Comparison of ENCODE assay signal across 10 cellular contexts in the genomic region with DNA sequence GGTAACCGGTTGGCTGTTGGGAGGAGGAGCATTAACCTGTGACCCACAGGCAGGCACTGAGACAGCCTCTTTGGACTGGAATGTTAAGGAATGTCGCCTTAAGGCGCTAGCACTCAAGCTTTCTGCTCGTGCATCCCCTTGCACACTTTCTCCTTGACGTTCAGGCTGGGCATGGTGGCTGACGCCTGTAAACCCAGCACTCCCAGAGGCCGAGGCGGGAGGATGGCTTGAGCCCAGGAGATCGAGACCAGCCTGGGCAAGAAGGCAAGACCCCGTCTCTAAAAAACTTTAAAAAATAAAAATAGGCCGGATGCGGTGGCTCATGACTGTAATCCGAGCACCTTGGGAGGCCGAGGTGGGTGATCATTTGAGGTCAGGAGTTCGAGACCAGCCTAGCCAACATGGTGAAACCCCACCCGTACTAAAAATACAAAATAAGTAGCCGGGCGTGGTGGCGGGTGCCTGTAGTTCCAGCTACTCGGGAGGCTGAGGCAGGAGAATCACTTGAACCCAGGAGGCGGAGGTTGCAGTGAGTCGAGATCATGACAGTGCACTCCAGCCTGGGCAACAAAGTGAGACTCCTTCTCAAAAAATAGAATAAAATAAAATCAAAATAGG. TPM values are rescaled to one million over a fixed set of nuclear protein-coding genes. Genes with fewer than 3 reads are reported as not detected.
DNase-seq lines count a peak whose midpoint lies in the region; TF ChIP-seq lines count a peak whose summit lies in the region.
"Had no signal": no experiment of that assay in that cellular context is flagged by ENCODE, and none has a peak within 500 bp of the region (broad histone marks: within the 10 kb centered on the region; RNA-seq: fewer than 3 reads in every experiment).

No MANE protein-coding gene starts in this region.

- H3K27ac ChIP-seq in H9 (ENCODE audit: insufficient read length, low read depth, low read length) = no peak overlapping the region
- H3K27ac ChIP-seq in SJCRH30 = no peak overlapping the region
- peak overlapping the region in 4 of 21 experiments; percentile 90 to 99 (median 96) for H3K27ac ChIP-seq in skin epidermis
- H3K27ac ChIP-seq in thyroid gland = no peak overlapping the region

- H3K4ac ChIP-seq in H9 (ENCODE audit: low read depth, low read length) = no peak overlapping the region

- H3K4me1 ChIP-seq in H9 (ENCODE audit: insufficient read depth, low read length) = peaks cover 13% of the 10 kb centered on the region; the same call in 1 of the 2 replicates
- H3K4me1 ChIP-seq in SJCRH30 = peaks cover 12% of the 10 kb centered on the region
- peaks cover 25 to 35% of the 10 kb centered on the region in 2 donors for H3K4me1 ChIP-seq in thyroid gland

- H3K36me3 ChIP-seq in SJCRH30 = peaks cover 59% of the 10 kb centered on the region
- no peaks in the 10 kb centered on the region for H3K36me3 ChIP-seq in thyroid gland
- peaks cover 21% of the 10 kb centered on the region for H3K36me3 ChIP-seq in H7 (replicated peaks; ENCODE audit: control insufficient read depth, insufficient read depth, low read length)

- H2AFZ ChIP-seq in H9 (ENCODE audit: low read length) = no peak overlapping the region

- H3K4me1 Mint-ChIP-seq in H9 (peaks cover 27 to 34% of the 10 kb centered on the region in 2 experiments), type B pancreatic cell (ENCODE audit: unreplicated experiment) (peaks cover 15% of the 10 kb centered on the region)

- no peak overlapping the region for H2BK12ac ChIP-seq in H9 (ENCODE audit: insufficient read length, low read depth, low read length)

- H3K23me2 ChIP-seq in H9 (ENCODE audit: insufficient read length, low read depth, low read length, poor library complexity, severe bottlenecking) = no peaks in the 10 kb centered on the region

- no peak overlapping the region for H2AK5ac ChIP-seq in H9 (ENCODE audit: insufficient read length, low read length)

- H4K5ac ChIP-seq in H9 (ENCODE audit: insufficient read length, low read depth, low read length) = no peak overlapping the region

- no peak overlapping the region for H4K8ac ChIP-seq in H9 (replicated peaks; ENCODE audit: insufficient read length, low read depth, low read length)

- no peak overlapping the region for H3K56ac ChIP-seq in H9 (ENCODE audit: insufficient read length, low read depth, low read length)

- H3K27ac Mint-ChIP-seq in H9 = no peak overlapping the region
- H3K27ac Mint-ChIP-seq in type B pancreatic cell = no peak overlapping the region

- H3K4me3 ChIP-seq in SJCRH30 (peak overlapping the region; percentile 99), foreskin fibroblast (ENCODE audit: low read depth in 1 of 2, low read length in 2 of 2) (peak overlapping the region; percentile 18 to 76), skin epidermis (peak overlapping the region in 6 of 7 experiments; percentile 71 to 97 (median 91)), thyroid gland (replicated peaks in 1 of 3) (peak overlapping the region in 1 of 3 donors; percentile 71), H7 (ENCODE audit: insufficient read depth, low read depth, low read length) (no peak overlapping the region; the same call in 1 of the 2 replicates)

- peak overlapping the region; percentile 20 for H3K9ac ChIP-seq in H9 (ENCODE audit: extremely low read depth, insufficient read length, low read length)

- H3K9me3 ChIP-seq in H9 (ENCODE audit: control insufficient read depth, low read depth, low read length) (no peaks in the 10 kb centered on the region), SJCRH30 (replicated peaks) (no peaks in the 10 kb centered on the region), thyroid gland (no peaks in the 10 kb centered on the region)

- no peak overlapping the region; a peak in 2 of 5 replicates for H3K4me3 Mint-ChIP-seq in H9
- no peak overlapping the region for H3K4me3 Mint-ChIP-seq in type B pancreatic cell

- intact Hi-C loops in thyroid gland (cut with DNase I) = no loop called here

- peaks cover 83% of the 10 kb centered on the region for H3K79me2 ChIP-seq in H9 (ENCODE audit: insufficient read depth, low read length)

- no peaks in the 10 kb centered on the region for H3K79me1 ChIP-seq in H9 (ENCODE audit: insufficient read depth, low read depth, low read length, poor library complexity, severe bottlenecking)

- H3K27me3 ChIP-seq in H9 (ENCODE audit: insufficient read depth, low read length) (no peaks in the 10 kb centered on the region), SJCRH30 (no peaks in the 10 kb centered on the region), thyroid gland (no peaks in the 10 kb centered on the region), H7 (ENCODE audit: control insufficient read depth, insufficient read depth, low read length) (no peaks in the 10 kb centered on the region)

- H3K18ac ChIP-seq in H9 (ENCODE audit: insufficient read length, low read depth, low read length) = no peak overlapping the region

- TF ChIP-seq CTCF in H9 (conservative IDR thresholded peaks at IDR 0.05) (no peak), foreskin fibroblast (IDR thresholded peaks at IDR 0.05; ENCODE audit: low read depth, low read length) (no peak), thyroid gland (IDR thresholded peaks at IDR 0.05) (no peak), type B pancreatic cell (conservative IDR thresholded peaks at IDR 0.05) (no peak)

- H3K27me3 Mint-ChIP-seq in H9 (ENCODE audit: low read depth) (peaks cover 2% of the 10 kb centered on the region; the same call in 1 of the 2 replicates), type B pancreatic cell (no peaks in the 10 kb centered on the region)

- no CpG with 5 or more reads among the region's 22 CpGs for WGBS in H9 (ENCODE audit: extremely low coverage, insufficient read length, low lambda C conversion rate)
- WGBS in thyroid gland, 2 donors = 83 to 87% methylated on average over 22 of the region's 22 CpGs

- TF ChIP-seq POLR2A in thyroid gland (IDR thresholded peaks at IDR 0.05) = no peak

- no peak overlapping the region for H2BK20ac ChIP-seq in H9 (ENCODE audit: low read depth, low read length, poor library complexity, severe bottlenecking)

- peak overlapping the region; percentile 47 for H3K4me2 ChIP-seq in H9 (ENCODE audit: insufficient read depth, insufficient read length, low read length)

- no peaks in the 10 kb centered on the region for H3K9me3 Mint-ChIP-seq in H9
- no peaks in the 10 kb centered on the region for H3K9me3 Mint-ChIP-seq in type B pancreatic cell

- H4K91ac ChIP-seq in H9 (ENCODE audit: insufficient read length, low read depth, low read length) = no peak overlapping the region

- no peak for DNase-seq in H9
- DNase-seq in SJCRH30 = no peak
- no peak for DNase-seq in foreskin fibroblast
- DNase-seq in KBM-7 = no peak
- DNase-seq in thyroid gland = no peak
- no peak for DNase-seq in type B pancreatic cell (ENCODE audit: extremely low spot score, unreplicated experiment)
- DNase-seq in H7 = no peak
- DNase-seq: NCI-H187, SIG-M5 had no signal

- H3K36me3 Mint-ChIP-seq in H9 (ENCODE audit: insufficient read depth in 1 of 3, low read depth in 3 of 3) (peaks cover 7 to 25% (median 8%) of the 10 kb centered on the region in 3 experiments), type B pancreatic cell (peaks cover 9% of the 10 kb centered on the region)

- H3K23ac ChIP-seq in H9 (ENCODE audit: insufficient read length, low read depth, low read length) = no peak overlapping the region

- no peak overlapping the region for H2BK15ac ChIP-seq in H9 (ENCODE audit: low read depth, low read length)

- no peak overlapping the region; the same call in 1 of the 2 replicates for H3K14ac ChIP-seq in H9 (ENCODE audit: insufficient read depth, low read length)

- no peak overlapping the region for H2BK5ac ChIP-seq in H9 (ENCODE audit: insufficient read length, low read length)

- no peaks in the 10 kb centered on the region for H4K20me1 ChIP-seq in H9 (ENCODE audit: control insufficient read depth, insufficient read depth, insufficient read length)

- no peak overlapping the region for H3T11ph ChIP-seq in H9 (ENCODE audit: low read length)

- in situ Hi-C loops in KBM-7 (cut with MboI; ENCODE audit: low pct_unique_long_range_greater_than_20kb, low sequenced_read_pairs) = no loop called here

- no peak overlapping the region for H2BK120ac ChIP-seq in H9 (ENCODE audit: low read depth, low read length, poor library complexity, severe bottlenecking)

RNA-seq across cellular contexts. Expression of a gene that starts 1.9 kb away (rescaled TPM):
- 60.9 and 62.9 TPM in 2 replicates for total RNA-seq in H9 (2021)
- total RNA-seq in SJCRH30 (2014; rRNA removed; shearing (Covaris generic)) = 109 and 117 TPM in 2 replicates
- 10 to 100 TPM; 30.3 to 38.5 (median 34.5) TPM for total RNA-seq in thyroid gland
- total RNA-seq in type B pancreatic cell (ENCODE audit: low replicate concordance) = 55.8 and 68.7 TPM in 2 replicates
- 49.1 and 57.0 TPM in 2 replicates for total RNA-seq in H7 (2014; rRNA removed; shearing (Covaris generic))

RNA-seq across cellular contexts. Expression of a gene that starts 9.8 kb away (rescaled TPM):
- total RNA-seq in H9 (2021) (85.9 TPM in 2 replicates), thyroid gland (10 to 100 TPM; 67.7 to 92.9 (median 72.2) TPM), type B pancreatic cell (ENCODE audit: low replicate concordance) (49.7 and 58.1 TPM in 2 replicates)
- total RNA-seq in SJCRH30 (2014; rRNA removed; shearing (Covaris generic)) = 98.5 and 108 TPM in 2 replicates
- total RNA-seq in H7 (2014; rRNA removed; shearing (Covaris generic)) = 53.2 and 63.4 TPM in 2 replicates

RNA-seq across cellular contexts. Expression of a gene that starts 16.4 kb away (rescaled TPM):
- 19.9 and 20.9 TPM in 2 replicates for total RNA-seq in H9 (2021)
- 1.1 and 2.1 TPM in 2 replicates for total RNA-seq in SJCRH30 (2014; rRNA removed; shearing (Covaris generic))
- 1 to 10 TPM in 2 of 4 donors, under 1 TPM in 2; 0.68 to 1.6 (median 1.00) TPM for total RNA-seq in thyroid gland
- total RNA-seq in type B pancreatic cell (ENCODE audit: low replicate concordance) = 3.9 and 5.6 TPM in 2 replicates
- total RNA-seq in H7 (2014; rRNA removed; shearing (Covaris generic)) = 32.6 and 41.4 TPM in 2 replicates
